In the genomic region with DNA sequence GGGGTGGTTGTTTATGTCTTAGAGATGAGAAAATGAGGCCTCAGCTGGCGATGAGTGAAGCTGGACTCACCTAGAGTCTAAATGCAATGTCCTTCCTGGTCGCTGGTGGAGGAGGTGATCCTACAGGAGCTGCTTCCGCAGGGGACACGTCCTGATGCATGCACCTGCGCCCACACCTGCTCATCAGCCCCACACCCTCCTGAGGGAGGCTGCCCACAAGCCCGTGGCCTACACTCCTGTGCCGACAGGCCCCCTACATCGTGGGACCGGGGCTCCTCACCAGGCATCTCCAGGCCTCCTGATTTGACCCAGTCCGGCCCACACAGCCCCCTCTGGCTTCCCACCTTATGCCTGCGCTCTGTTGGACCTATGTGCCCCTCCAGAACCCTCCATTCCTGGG, we compare ENCODE assay signal across 22 cellular contexts.
"Had no signal": no experiment of that assay in that cellular context is flagged by ENCODE, and none has a peak within 500 bp of the region (broad histone marks: within the 10 kb centered on the region; RNA-seq: fewer than 3 reads in every experiment).

No MANE protein-coding gene starts in this region.

- H3K36me3 ChIP-seq: heart left ventricle, lower lobe of right lung, prostate gland, SJSA1, suprapubic skin, transverse colon, WERI-Rb-1 had no signal

- H3K9me3 Mint-ChIP-seq: activated naive CD8-positive, alpha-beta T cell treated with anti-CD3 and anti-CD28 coated beads, Interleukin-2, amount 50 U/mL, for 24 hours; activated T-cell treated with anti-CD3 and anti-CD28 coated beads, Interleukin-2, amount 50 U/mL, for 72 hours; neural crest cell; stimulated activated effector memory CD8-positive, alpha-beta T cell treated with anti-CD3 and anti-CD28 coated beads, Interleukin-12 subunit alpha, Interleukin-12 subunit beta, amount 100 ng/mL, for 72 hours; stimulated activated naive CD8-positive, alpha-beta T cell treated with anti-CD3 and anti-CD28 coated beads, Interleukin-15, amount 100 ng/mL, for 72 hours had no signal

- H3K27ac ChIP-seq: body of pancreas, dorsolateral prefrontal cortex, epithelial cell of prostate, heart left ventricle, lower lobe of right lung, prostate gland, SJSA1, suprapubic skin, transverse colon had no signal

- ATAC-seq: activated naive CD8-positive, alpha-beta T cell treated with anti-CD3 and anti-CD28 coated beads, Interleukin-2, amount 50 U/mL, for 24 hours; activated T-cell treated with anti-CD3 and anti-CD28 coated beads, Interleukin-2, amount 50 U/mL, for 72 hours; body of pancreas; heart left ventricle; lower lobe of right lung; naive thymus-derived CD4-positive, alpha-beta T cell; stimulated activated effector memory CD8-positive, alpha-beta T cell treated with anti-CD3 and anti-CD28 coated beads, Interleukin-12 subunit alpha, Interleukin-12 subunit beta, amount 100 ng/mL, for 72 hours; stimulated activated naive CD8-positive, alpha-beta T cell treated with anti-CD3 and anti-CD28 coated beads, Interleukin-15, amount 100 ng/mL, for 72 hours had no signal

- H3K4me3 ChIP-seq: body of pancreas, dorsolateral prefrontal cortex, heart left ventricle, lower lobe of right lung, prostate gland, SJSA1, suprapubic skin, transverse colon had no signal

- H3K27ac Mint-ChIP-seq: activated naive CD8-positive, alpha-beta T cell treated with anti-CD3 and anti-CD28 coated beads, Interleukin-2, amount 50 U/mL, for 24 hours; activated T-cell treated with anti-CD3 and anti-CD28 coated beads, Interleukin-2, amount 50 U/mL, for 72 hours; naive thymus-derived CD4-positive, alpha-beta T cell; stimulated activated effector memory CD8-positive, alpha-beta T cell treated with anti-CD3 and anti-CD28 coated beads, Interleukin-12 subunit alpha, Interleukin-12 subunit beta, amount 100 ng/mL, for 72 hours; stimulated activated naive CD8-positive, alpha-beta T cell treated with anti-CD3 and anti-CD28 coated beads, Interleukin-15, amount 100 ng/mL, for 72 hours had no signal

- H3K27me3 ChIP-seq: SJSA1, transverse colon had no signal

- H3K36me3 Mint-ChIP-seq: naive thymus-derived CD4-positive, alpha-beta T cell; stimulated activated effector memory CD8-positive, alpha-beta T cell treated with anti-CD3 and anti-CD28 coated beads, Interleukin-12 subunit alpha, Interleukin-12 subunit beta, amount 100 ng/mL, for 72 hours had no signal

- H3K4me1 ChIP-seq: body of pancreas, heart left ventricle, lower lobe of right lung, prostate gland, SJSA1, suprapubic skin, transverse colon had no signal

- H3K4me1 Mint-ChIP-seq: activated naive CD8-positive, alpha-beta T cell treated with anti-CD3 and anti-CD28 coated beads, Interleukin-2, amount 50 U/mL, for 24 hours; naive thymus-derived CD4-positive, alpha-beta T cell; neural crest cell; stimulated activated effector memory CD8-positive, alpha-beta T cell treated with anti-CD3 and anti-CD28 coated beads, Interleukin-12 subunit alpha, Interleukin-12 subunit beta, amount 100 ng/mL, for 72 hours; stimulated activated naive CD8-positive, alpha-beta T cell treated with anti-CD3 and anti-CD28 coated beads, Interleukin-15, amount 100 ng/mL, for 72 hours had no signal

- H3K4me3 Mint-ChIP-seq: activated naive CD8-positive, alpha-beta T cell treated with anti-CD3 and anti-CD28 coated beads, Interleukin-2, amount 50 U/mL, for 24 hours; activated T-cell treated with anti-CD3 and anti-CD28 coated beads, Interleukin-2, amount 50 U/mL, for 72 hours; naive thymus-derived CD4-positive, alpha-beta T cell; neural crest cell; stimulated activated effector memory CD8-positive, alpha-beta T cell treated with anti-CD3 and anti-CD28 coated beads, Interleukin-12 subunit alpha, Interleukin-12 subunit beta, amount 100 ng/mL, for 72 hours; stimulated activated naive CD8-positive, alpha-beta T cell treated with anti-CD3 and anti-CD28 coated beads, Interleukin-15, amount 100 ng/mL, for 72 hours had no signal

- H3K9me3 ChIP-seq: body of pancreas, heart left ventricle, lower lobe of right lung, prostate gland, SJSA1, suprapubic skin, transverse colon had no signal

- DNase-seq: activated gamma-delta T cell; activated naive CD4-positive, alpha-beta T cell treated with anti-CD3 and anti-CD28 coated beads, Interleukin-2, amount 50 U/mL, for 16 hours; activated naive CD8-positive, alpha-beta T cell treated with anti-CD3 and anti-CD28 coated beads, Interleukin-2, amount 50 U/mL, for 24 hours; activated T-cell treated with anti-CD3 and anti-CD28 coated beads, Interleukin-2, amount 50 U/mL, for 72 hours; anterior cingulate cortex; body of pancreas; central memory CD4-positive, alpha-beta T cell; heart left ventricle; lower lobe of right lung; naive thymus-derived CD4-positive, alpha-beta T cell; stimulated activated CD4-positive, alpha-beta T cell treated with anti-CD3 and anti-CD28 coated beads, Interleukin-2, amount 100 ng/mL, for 24 hours; stimulated activated naive CD8-positive, alpha-beta T cell treated with anti-CD3 and anti-CD28 coated beads, Interleukin-15, amount 100 ng/mL, for 72 hours; T-helper 1 cell; transverse colon; WERI-Rb-1 had no signal
